In the genomic region with DNA sequence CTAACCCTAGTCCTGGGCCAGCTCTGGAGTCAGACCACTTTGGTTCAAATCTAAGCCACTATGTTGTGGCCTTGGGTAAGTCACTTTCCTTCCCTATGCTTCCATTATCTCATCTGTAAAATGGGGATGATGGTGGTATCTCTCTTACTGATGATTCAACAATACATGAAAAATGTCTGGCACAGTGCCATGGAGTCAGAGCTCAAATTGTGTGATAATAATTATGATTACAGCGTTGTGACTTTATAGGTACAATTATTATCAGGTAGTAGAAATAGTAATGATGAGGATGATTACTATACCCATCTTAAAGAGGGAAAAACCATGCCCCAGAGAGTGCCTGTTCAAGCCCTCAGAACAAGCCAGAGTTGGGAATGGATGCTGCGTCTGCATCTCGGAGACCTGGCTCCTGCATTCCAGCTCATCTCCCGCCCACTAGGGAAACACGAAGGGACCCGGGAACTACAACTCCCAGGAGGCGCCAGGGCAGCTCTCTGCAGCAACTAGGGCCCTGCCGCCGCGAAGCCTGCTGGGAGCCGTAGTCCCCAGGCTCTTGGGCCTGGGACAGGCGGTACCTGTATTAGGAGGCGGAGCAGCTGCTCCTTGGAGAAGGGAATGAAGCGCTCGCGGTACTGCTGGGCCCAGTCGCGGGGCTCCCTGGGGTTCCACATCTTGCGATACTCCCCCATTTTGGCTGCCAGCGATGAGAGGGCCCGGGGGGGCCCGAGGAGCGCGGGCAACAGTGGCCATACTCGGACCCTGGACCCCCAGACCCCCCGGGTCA, we compare ENCODE assay signal across 1 cellular context.
A peak's percentile ranks its signal among the peaks of the same experiment; 100 is the strongest.
TF ChIP-seq lines count a peak whose summit lies in the region.

No MANE protein-coding gene starts in this region.

TF ChIP-seq in endothelial cell of umbilical vein, 7 proteins besides CTCF, POLR2A, EP300 and RAD21:
- peak; percentile 24 for TF ChIP-seq POLR2AphosphoS5 (IDR thresholded peaks at IDR 0.05; ENCODE audit: insufficient read depth, low read depth, low read length)
- TF ChIP-seq GATA2 (IDR thresholded peaks at IDR 0.05; ENCODE audit: insufficient read depth, insufficient read length, low read depth, low read length), result no peak
